Comparison of ENCODE assay signal across 1 cellular context in genomic region chr14:100213956-100214767, GRCh38.
A peak's percentile ranks its signal among the peaks of the same experiment; 100 is the strongest.
TF ChIP-seq lines count a peak whose summit lies in the region.

No MANE protein-coding gene starts in this region.

TF ChIP-seq in H1, 55 proteins besides CTCF, POLR2A, EP300 and RAD21 (continued from another document):
- TF ChIP-seq ATF3 (IDR thresholded peaks at IDR 0.05; ENCODE audit: insufficient read depth, low read depth, low read length), result no peak
- TF ChIP-seq TAF1 (IDR thresholded peaks at IDR 0.05; ENCODE audit: low read depth, low read length), result peak; percentile 82
- peak; percentile 71 for TF ChIP-seq TAF7 (optimal IDR thresholded peaks at IDR 0.05; ENCODE audit: borderline replicate concordance, low read depth, low read length)
- TF ChIP-seq E2F6 (IDR thresholded peaks at IDR 0.05), result peak; percentile 76
- peak; percentile 74; the same call in 1 of the 2 replicates for TF ChIP-seq RBBP5 (IDR thresholded peaks at IDR 0.05; ENCODE audit: borderline replicate concordance, low read depth, low read length)
- TF ChIP-seq MAX (IDR thresholded peaks at IDR 0.05), result peak; percentile 70; the same call in 1 of the 2 replicates
- TF ChIP-seq NRF1 (IDR thresholded peaks at IDR 0.05; ENCODE audit: low read depth, low read length), result no peak
- peak; percentile 94 for TF ChIP-seq POLR2AphosphoS5 (IDR thresholded peaks at IDR 0.05; ENCODE audit: low read depth, low read length)
- no peak for TF ChIP-seq EGR1 (IDR thresholded peaks at IDR 0.05; ENCODE audit: borderline replicate concordance, low read depth, low read length)
- TF ChIP-seq SUZ12 (IDR thresholded peaks at IDR 0.05; ENCODE audit: low read length), result no peak
- peak; percentile 82 for TF ChIP-seq KDM4A (IDR thresholded peaks at IDR 0.05; ENCODE audit: low read depth, low read length, severe bottlenecking)
- TF ChIP-seq SIRT6 (IDR thresholded peaks at IDR 0.05; ENCODE audit: low read length), result no peak
- TF ChIP-seq POU5F1 (IDR thresholded peaks at IDR 0.05; ENCODE audit: low read depth, low read length), result no peak
- no peak for TF ChIP-seq BACH1 (IDR thresholded peaks at IDR 0.05; ENCODE audit: low read length)
- TF ChIP-seq BRCA1 (IDR thresholded peaks at IDR 0.05; ENCODE audit: low read depth, low read length), result no peak
